2 cellular contexts compared by ENCODE assay signal in genomic region chr14:104171948-104172347, GRCh38.
TF ChIP-seq lines count a peak whose summit lies in the region.

No MANE protein-coding gene starts in this region.

TF ChIP-seq in GM23338, 12 proteins besides CTCF, POLR2A, EP300 and RAD21 (continued from another document):
- no peak for TF ChIP-seq REST (IDR thresholded peaks at IDR 0.05; ENCODE audit: unreplicated experiment)
- TF ChIP-seq, protein P1, sequence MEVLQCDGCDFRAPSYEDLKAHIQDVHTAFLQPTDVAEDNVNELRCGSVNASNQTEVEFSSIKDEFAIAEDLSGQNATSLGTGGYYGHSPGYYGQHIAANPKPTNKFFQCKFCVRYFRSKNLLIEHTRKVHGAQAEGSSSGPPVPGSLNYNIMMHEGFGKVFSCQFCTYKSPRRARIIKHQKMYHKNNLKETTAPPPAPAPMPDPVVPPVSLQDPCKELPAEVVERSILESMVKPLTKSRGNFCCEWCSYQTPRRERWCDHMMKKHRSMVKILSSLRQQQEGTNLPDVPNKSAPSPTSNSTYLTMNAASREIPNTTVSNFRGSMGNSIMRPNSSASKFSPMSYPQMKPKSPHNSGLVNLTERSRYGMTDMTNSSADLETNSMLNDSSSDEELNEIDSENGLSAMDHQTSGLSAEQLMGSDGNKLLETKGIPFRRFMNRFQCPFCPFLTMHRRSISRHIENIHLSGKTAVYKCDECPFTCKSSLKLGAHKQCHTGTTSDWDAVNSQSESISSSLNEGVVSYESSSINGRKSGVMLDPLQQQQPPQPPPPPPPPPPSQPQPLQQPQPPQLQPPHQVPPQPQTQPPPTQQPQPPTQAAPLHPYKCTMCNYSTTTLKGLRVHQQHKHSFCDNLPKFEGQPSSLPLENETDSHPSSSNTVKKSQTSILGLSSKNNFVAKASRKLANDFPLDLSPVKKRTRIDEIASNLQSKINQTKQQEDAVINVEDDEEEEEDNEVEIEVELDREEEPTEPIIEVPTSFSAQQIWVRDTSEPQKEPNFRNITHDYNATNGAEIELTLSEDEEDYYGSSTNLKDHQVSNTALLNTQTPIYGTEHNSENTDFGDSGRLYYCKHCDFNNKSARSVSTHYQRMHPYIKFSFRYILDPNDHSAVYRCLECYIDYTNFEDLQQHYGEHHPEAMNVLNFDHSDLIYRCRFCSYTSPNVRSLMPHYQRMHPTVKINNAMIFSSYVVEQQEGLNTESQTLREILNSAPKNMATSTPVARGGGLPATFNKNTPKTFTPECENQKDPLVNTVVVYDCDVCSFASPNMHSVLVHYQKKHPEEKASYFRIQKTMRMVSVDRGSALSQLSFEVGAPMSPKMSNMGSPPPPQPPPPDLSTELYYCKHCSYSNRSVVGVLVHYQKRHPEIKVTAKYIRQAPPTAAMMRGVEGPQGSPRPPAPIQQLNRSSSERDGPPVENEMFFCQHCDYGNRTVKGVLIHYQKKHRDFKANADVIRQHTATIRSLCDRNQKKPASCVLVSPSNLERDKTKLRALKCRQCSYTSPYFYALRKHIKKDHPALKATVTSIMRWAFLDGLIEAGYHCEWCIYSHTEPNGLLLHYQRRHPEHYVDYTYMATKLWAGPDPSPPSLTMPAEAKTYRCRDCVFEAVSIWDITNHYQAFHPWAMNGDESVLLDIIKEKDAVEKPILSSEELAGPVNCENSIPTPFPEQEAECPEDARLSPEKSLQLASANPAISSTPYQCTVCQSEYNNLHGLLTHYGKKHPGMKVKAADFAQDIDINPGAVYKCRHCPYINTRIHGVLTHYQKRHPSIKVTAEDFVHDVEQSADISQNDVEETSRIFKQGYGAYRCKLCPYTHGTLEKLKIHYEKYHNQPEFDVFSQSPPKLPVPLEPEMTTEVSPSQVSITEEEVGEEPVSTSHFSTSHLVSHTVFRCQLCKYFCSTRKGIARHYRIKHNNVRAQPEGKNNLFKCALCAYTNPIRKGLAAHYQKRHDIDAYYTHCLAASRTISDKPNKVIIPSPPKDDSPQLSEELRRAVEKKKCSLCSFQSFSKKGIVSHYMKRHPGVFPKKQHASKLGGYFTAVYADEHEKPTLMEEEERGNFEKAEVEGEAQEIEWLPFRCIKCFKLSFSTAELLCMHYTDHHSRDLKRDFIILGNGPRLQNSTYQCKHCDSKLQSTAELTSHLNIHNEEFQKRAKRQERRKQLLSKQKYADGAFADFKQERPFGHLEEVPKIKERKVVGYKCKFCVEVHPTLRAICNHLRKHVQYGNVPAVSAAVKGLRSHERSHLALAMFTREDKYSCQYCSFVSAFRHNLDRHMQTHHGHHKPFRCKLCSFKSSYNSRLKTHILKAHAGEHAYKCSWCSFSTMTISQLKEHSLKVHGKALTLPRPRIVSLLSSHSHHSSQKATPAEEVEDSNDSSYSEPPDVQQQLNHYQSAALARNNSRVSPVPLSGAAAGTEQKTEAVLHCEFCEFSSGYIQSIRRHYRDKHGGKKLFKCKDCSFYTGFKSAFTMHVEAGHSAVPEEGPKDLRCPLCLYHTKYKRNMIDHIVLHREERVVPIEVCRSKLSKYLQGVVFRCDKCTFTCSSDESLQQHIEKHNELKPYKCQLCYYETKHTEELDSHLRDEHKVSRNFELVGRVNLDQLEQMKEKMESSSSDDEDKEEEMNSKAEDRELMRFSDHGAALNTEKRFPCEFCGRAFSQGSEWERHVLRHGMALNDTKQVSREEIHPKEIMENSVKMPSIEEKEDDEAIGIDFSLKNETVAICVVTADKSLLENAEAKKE (CRISPR knock-in tag; IDR thresholded peaks at IDR 0.05), result no peak
- no peak for TF ChIP-seq NANOG (IDR thresholded peaks at IDR 0.05; ENCODE audit: borderline replicate concordance)
- TF ChIP-seq ZNF331 (CRISPR knock-in tag; IDR thresholded peaks at IDR 0.05; ENCODE audit: low read depth), result no peak
- TF ChIP-seq POLR2AphosphoS5 (IDR thresholded peaks at IDR 0.05; ENCODE audit: low read depth), result no peak

TF ChIP-seq in WTC11, 78 proteins besides CTCF, POLR2A, EP300 and RAD21 (continued from another document):
- TF ChIP-seq ARID4B (CRISPR knock-in tag; IDR thresholded peaks at IDR 0.05; ENCODE audit: borderline replicate concordance) (no peak), ZBTB21 (CRISPR knock-in tag; IDR thresholded peaks at IDR 0.05; ENCODE audit: borderline replicate concordance) (no peak), TP53 (CRISPR knock-in tag; IDR thresholded peaks at IDR 0.05) (no peak), PRDM15 (CRISPR knock-in tag; IDR thresholded peaks at IDR 0.05) (no peak)
- TF ChIP-seq, protein P2, sequence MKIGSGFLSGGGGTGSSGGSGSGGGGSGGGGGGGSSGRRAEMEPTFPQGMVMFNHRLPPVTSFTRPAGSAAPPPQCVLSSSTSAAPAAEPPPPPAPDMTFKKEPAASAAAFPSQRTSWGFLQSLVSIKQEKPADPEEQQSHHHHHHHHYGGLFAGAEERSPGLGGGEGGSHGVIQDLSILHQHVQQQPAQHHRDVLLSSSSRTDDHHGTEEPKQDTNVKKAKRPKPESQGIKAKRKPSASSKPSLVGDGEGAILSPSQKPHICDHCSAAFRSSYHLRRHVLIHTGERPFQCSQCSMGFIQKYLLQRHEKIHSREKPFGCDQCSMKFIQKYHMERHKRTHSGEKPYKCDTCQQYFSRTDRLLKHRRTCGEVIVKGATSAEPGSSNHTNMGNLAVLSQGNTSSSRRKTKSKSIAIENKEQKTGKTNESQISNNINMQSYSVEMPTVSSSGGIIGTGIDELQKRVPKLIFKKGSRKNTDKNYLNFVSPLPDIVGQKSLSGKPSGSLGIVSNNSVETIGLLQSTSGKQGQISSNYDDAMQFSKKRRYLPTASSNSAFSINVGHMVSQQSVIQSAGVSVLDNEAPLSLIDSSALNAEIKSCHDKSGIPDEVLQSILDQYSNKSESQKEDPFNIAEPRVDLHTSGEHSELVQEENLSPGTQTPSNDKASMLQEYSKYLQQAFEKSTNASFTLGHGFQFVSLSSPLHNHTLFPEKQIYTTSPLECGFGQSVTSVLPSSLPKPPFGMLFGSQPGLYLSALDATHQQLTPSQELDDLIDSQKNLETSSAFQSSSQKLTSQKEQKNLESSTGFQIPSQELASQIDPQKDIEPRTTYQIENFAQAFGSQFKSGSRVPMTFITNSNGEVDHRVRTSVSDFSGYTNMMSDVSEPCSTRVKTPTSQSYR (CRISPR knock-in tag; IDR thresholded peaks at IDR 0.05), result no peak
- TF ChIP-seq, protein P3, sequence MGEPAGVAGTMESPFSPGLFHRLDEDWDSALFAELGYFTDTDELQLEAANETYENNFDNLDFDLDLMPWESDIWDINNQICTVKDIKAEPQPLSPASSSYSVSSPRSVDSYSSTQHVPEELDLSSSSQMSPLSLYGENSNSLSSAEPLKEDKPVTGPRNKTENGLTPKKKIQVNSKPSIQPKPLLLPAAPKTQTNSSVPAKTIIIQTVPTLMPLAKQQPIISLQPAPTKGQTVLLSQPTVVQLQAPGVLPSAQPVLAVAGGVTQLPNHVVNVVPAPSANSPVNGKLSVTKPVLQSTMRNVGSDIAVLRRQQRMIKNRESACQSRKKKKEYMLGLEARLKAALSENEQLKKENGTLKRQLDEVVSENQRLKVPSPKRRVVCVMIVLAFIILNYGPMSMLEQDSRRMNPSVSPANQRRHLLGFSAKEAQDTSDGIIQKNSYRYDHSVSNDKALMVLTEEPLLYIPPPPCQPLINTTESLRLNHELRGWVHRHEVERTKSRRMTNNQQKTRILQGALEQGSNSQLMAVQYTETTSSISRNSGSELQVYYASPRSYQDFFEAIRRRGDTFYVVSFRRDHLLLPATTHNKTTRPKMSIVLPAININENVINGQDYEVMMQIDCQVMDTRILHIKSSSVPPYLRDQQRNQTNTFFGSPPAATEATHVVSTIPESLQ (CRISPR knock-in tag; IDR thresholded peaks at IDR 0.05), result no peak
